ENCODE assay signal across 18 cellular contexts in the genomic region with DNA sequence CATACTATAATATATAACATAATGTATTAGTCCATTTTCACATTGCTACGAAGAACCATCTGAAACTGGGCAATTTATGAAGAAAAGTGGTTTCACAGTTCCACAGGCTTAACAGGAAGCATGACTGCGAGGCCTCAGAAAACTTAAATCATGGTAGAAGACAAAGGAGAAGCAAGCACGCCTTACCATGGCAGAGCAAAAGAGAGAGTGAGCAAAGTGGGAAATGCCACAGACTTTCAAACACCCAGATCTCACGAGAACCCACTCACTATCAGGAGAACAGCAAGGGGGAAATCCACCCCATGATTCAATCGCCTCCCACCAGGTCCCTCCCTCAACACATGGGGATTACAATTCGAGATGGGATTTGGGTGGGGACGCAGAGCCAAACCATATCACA. TPM values are rescaled to one million over a fixed set of nuclear protein-coding genes. Genes with fewer than 3 reads are reported as not detected.
DNase-seq lines count a peak whose midpoint lies in the region; ATAC-seq, FAIRE-seq and TF ChIP-seq lines count a peak whose summit lies in the region.
"Had no signal": no experiment of that assay in that cellular context is flagged by ENCODE, and none has a peak within 500 bp of the region (broad histone marks: within the 10 kb centered on the region; RNA-seq: fewer than 3 reads in every experiment).

No MANE protein-coding gene starts in this region.

- H2AK5ac ChIP-seq in H1 (ENCODE audit: low read depth, low read length) = no peak overlapping the region
- H2AK5ac ChIP-seq in mesenchymal stem cell (ENCODE audit: low read length, severe bottlenecking) = no peak overlapping the region

- H4K91ac ChIP-seq in H1 (replicated peaks; ENCODE audit: insufficient read length, low read length) (no peak overlapping the region), mesenchymal stem cell (ENCODE audit: low read length) (peak overlapping the region; percentile 39)

- H2BK20ac ChIP-seq in H1 (ENCODE audit: low read length) = no peak overlapping the region

- H3K18ac ChIP-seq in H1 (ENCODE audit: extremely low read depth, low read length) (no peak overlapping the region), mesenchymal stem cell (ENCODE audit: low read depth in 1 of 2, low read length in 2 of 2) (no peak overlapping the region)

- no peak for TF ChIP-seq EP300 in K562 (IDR thresholded peaks at IDR 0.05; ENCODE audit: low read length)
- TF ChIP-seq EP300 in H1 (IDR thresholded peaks at IDR 0.05; ENCODE audit: borderline replicate concordance in 1 of 2, low read depth in 2 of 2, low read length in 2 of 2) = no peak

- ATAC-seq in K562 (peak; percentile 20; the same call in 1 of the 3 replicates), GM21723 (IDR thresholded peaks at IDR 0.05; ENCODE audit: unreplicated experiment) (no peak)
- ATAC-seq: GM12878 had no signal

- H3K4me3 Mint-ChIP-seq in progenitor cell of endocrine pancreas (ENCODE audit: low read depth) = no peak overlapping the region
- H3K4me3 Mint-ChIP-seq: CD4-positive, alpha-beta memory T cell; GM23338 had no signal

- H2BK12ac ChIP-seq in H1 (ENCODE audit: low read depth, low read length) (no peak overlapping the region), mesenchymal stem cell (ENCODE audit: low read length in 2 of 2) (no peak overlapping the region)

- in situ Hi-C loops in K562 (cut with MboI) = no loop called here

- H3K79me1 ChIP-seq in H1 (ENCODE audit: low read depth, low read length) = no peaks in the 10 kb centered on the region
- peaks cover 8% of the 10 kb centered on the region for H3K79me1 ChIP-seq in mesenchymal stem cell (replicated peaks; ENCODE audit: low read length, poor library complexity, severe bottlenecking)

- H2AFZ ChIP-seq in K562 (ENCODE audit: low read depth, low read length) = no peak overlapping the region
- H2AFZ ChIP-seq in H1 (ENCODE audit: low read length) = no peak overlapping the region
- H2AFZ ChIP-seq in mesenchymal stem cell (ENCODE audit: low read depth, low read length) = no peak overlapping the region
- H2AFZ ChIP-seq: GM23338 had no signal

- H3K23me2 ChIP-seq in H1 (ENCODE audit: low read depth, low read length) = no peaks in the 10 kb centered on the region

- H4K5ac ChIP-seq in H1 (ENCODE audit: insufficient read length, low read depth, low read length) = no peak overlapping the region

- H4K20me1 ChIP-seq in K562 (replicated peaks; ENCODE audit: control insufficient read depth, insufficient read depth, low read length) (no peaks in the 10 kb centered on the region), H1 (replicated peaks in 1 of 2; ENCODE audit: control insufficient read depth in 1 of 2, insufficient read depth in 2 of 2, low read length in 2 of 2) (no peaks in the 10 kb centered on the region)

- CTCF ChIA-PET in K562 (lab: Yijun Ruan, JAX; ENCODE audit: low intra/inter-chr PET ratio) (no interaction called here), H1 (lab: Charles Lee; ENCODE audit: partially characterized antibody) (no interaction called here)

- TF ChIP-seq POLR2A in K562 (conservative IDR thresholded peaks at IDR 0.05) = no peak
- TF ChIP-seq POLR2A in H1 (IDR thresholded peaks at IDR 0.05; ENCODE audit: control extremely low read depth in 1 of 2, low read depth in 2 of 2, low read length in 2 of 2) = no peak

- H3K36me3 Mint-ChIP-seq in progenitor cell of endocrine pancreas (ENCODE audit: insufficient read depth) = peaks cover 17% of the 10 kb centered on the region

- no peak overlapping the region for H2BK120ac ChIP-seq in H1 (replicated peaks; ENCODE audit: low read depth, low read length)
- no peak overlapping the region for H2BK120ac ChIP-seq in mesenchymal stem cell (ENCODE audit: low read depth, low read length)

- H3K14ac ChIP-seq in H1 (ENCODE audit: insufficient read length) = no peak overlapping the region
- H3K14ac ChIP-seq in mesenchymal stem cell (ENCODE audit: low read length in 2 of 2) = no peak overlapping the region

- H3K9me1 ChIP-seq in K562 (ENCODE audit: control insufficient read depth, insufficient read depth, low read length) = no peaks in the 10 kb centered on the region

- TF ChIP-seq CTCF in K562 (IDR thresholded peaks at IDR 0.05 in 2 of 3, conservative IDR thresholded peaks at IDR 0.05 in 1 of 3; ENCODE audit: insufficient read depth in 2 of 3, low read depth in 1 of 3, low read length in 3 of 3) (no peak), H1 (IDR thresholded peaks at IDR 0.05; ENCODE audit: control extremely low read depth in 1 of 3, insufficient read depth in 1 of 3, low read depth in 1 of 3, low read length in 3 of 3) (no peak), progenitor cell of endocrine pancreas (IDR thresholded peaks at IDR 0.05; ENCODE audit: unreplicated experiment) (no peak)

- intact Hi-C loops in K562 (cut with micrococcal nuclease) = no loop called here

- H3K4me3 ChIP-seq in K562 (no peak overlapping the region), H1 (ENCODE audit: extremely low read depth in 1 of 4, insufficient read depth in 2 of 4, low read depth in 3 of 4, low read length in 4 of 4) (no peak overlapping the region), mesenchymal stem cell (ENCODE audit: insufficient read depth in 1 of 2, low read depth in 1 of 2, low read length in 2 of 2) (no peak overlapping the region)
- H3K4me3 ChIP-seq: GM12878, GM23338 had no signal

- no peak overlapping the region for H3K23ac ChIP-seq in H1 (ENCODE audit: insufficient read length)
- no peak overlapping the region for H3K23ac ChIP-seq in mesenchymal stem cell (ENCODE audit: low read length in 2 of 2)

- FAIRE-seq in K562 (lab: Jason Lieb, UNC) (no peak), H1 (lab: Jason Lieb, UNC) (peak; percentile 48)
- FAIRE-seq: H54 had no signal

- H3K9me3 Mint-ChIP-seq in progenitor cell of endocrine pancreas (ENCODE audit: low read depth) = peaks cover 20% of the 10 kb centered on the region
- H3K9me3 Mint-ChIP-seq: GM23338 had no signal

- no peak for TF ChIP-seq RAD21 in K562 (CRISPR knock-in tag; conservative IDR thresholded peaks at IDR 0.05 in 1 of 2, IDR thresholded peaks at IDR 0.05 in 1 of 2)
- no peak for TF ChIP-seq RAD21 in H1 (IDR thresholded peaks at IDR 0.05 in 1 of 2, conservative IDR thresholded peaks at IDR 0.05 in 1 of 2; ENCODE audit: low read depth in 2 of 2, low read length in 2 of 2)

- H4K8ac ChIP-seq in H1 (ENCODE audit: extremely low read depth, insufficient read depth, low read length) (no peak overlapping the region), mesenchymal stem cell (ENCODE audit: low read length) (no peak overlapping the region)

- BruUV-seq in K562 (replicated peaks; lab: Mats Ljungman, UMichigan) = no TSS peak

- H3K27me3 Mint-ChIP-seq in progenitor cell of endocrine pancreas = no peaks in the 10 kb centered on the region
- H3K27me3 Mint-ChIP-seq: CD4-positive, alpha-beta memory T cell had no signal

- H3K27ac Mint-ChIP-seq in progenitor cell of endocrine pancreas = peak overlapping the region; percentile 10
- H3K27ac Mint-ChIP-seq: CD4-positive, alpha-beta memory T cell; GM23338 had no signal

- H2BK15ac ChIP-seq in H1 (ENCODE audit: low read length) = no peak overlapping the region
- H2BK15ac ChIP-seq in mesenchymal stem cell (ENCODE audit: low read depth, poor library complexity, severe bottlenecking) = no peak overlapping the region

- no peak overlapping the region for H2BK5ac ChIP-seq in H1 (ENCODE audit: low read depth, low read length)
- no peak overlapping the region for H2BK5ac ChIP-seq in mesenchymal stem cell (ENCODE audit: low read depth, low read length, poor library complexity, severe bottlenecking)

- no peaks in the 10 kb centered on the region; a peak in 1 of 5 replicates for H3K4me1 ChIP-seq in K562 (replicated peaks in 1 of 2; ENCODE audit: control insufficient read depth in 2 of 2, insufficient read depth in 2 of 2, low read length in 2 of 2)
- no peaks in the 10 kb centered on the region for H3K4me1 ChIP-seq in H1 (replicated peaks in 1 of 4; ENCODE audit: control insufficient read depth in 3 of 4, insufficient read depth in 4 of 4, low read length in 3 of 4)
- no peaks in the 10 kb centered on the region for H3K4me1 ChIP-seq in mesenchymal stem cell (ENCODE audit: control insufficient read depth, insufficient read depth, low read depth, low read length)

- H3K9ac ChIP-seq in K562 (ENCODE audit: insufficient read depth in 1 of 2, low read depth in 2 of 2, low read length in 2 of 2) = no peak overlapping the region
- no peak overlapping the region for H3K9ac ChIP-seq in H1 (replicated peaks in 1 of 4; ENCODE audit: extremely low read depth in 1 of 4, low read depth in 3 of 4, low read length in 3 of 4)
- no peak overlapping the region for H3K9ac ChIP-seq in mesenchymal stem cell (ENCODE audit: low read length)

- no peak for DNase-seq in K562 (ENCODE audit: extremely low read depth in 1 of 4, low spot score in 3 of 4)
- no peak for DNase-seq in H1 (ENCODE audit: low read depth in 1 of 2, low spot score in 2 of 2)
- no peak for DNase-seq in mesenchymal stem cell
- no peak for DNase-seq in progenitor cell of endocrine pancreas (ENCODE audit: low spot score, unreplicated experiment)
- DNase-seq in stimulated activated naive CD4-positive, alpha-beta T cell treated with Interleukin-2 at 50 U/mL for 16 hours (lab: John Stamatoyannopoulos, UW) = no peak
- no peak for DNase-seq in SW 1271 (lab: John Stamatoyannopoulos, UW)
- DNase-seq: C1 segment of cervical spinal cord; Calu3; CD4-positive, alpha-beta memory T cell; COR-L47; DMS79; EL; GDM1; HCEC 1CT had no signal

- H3K4me2 ChIP-seq in K562 (ENCODE audit: insufficient read depth, low read length) (no peak overlapping the region), H1 (ENCODE audit: insufficient read depth in 1 of 2, low read depth in 2 of 2, low read length in 2 of 2) (no peak overlapping the region), mesenchymal stem cell (ENCODE audit: low read length, poor library complexity, severe bottlenecking) (no peak overlapping the region)
- H3K4me2 ChIP-seq: GM23338 had no signal

- H3K79me2 ChIP-seq in K562 (ENCODE audit: control insufficient read depth, insufficient read depth, low read length) (no peaks in the 10 kb centered on the region; the same call in 1 of the 3 replicates), H1 (ENCODE audit: control insufficient read depth in 1 of 2, insufficient read depth in 2 of 2, low read length in 2 of 2) (no peaks in the 10 kb centered on the region)

- peaks cover 3% of the 10 kb centered on the region; the same call in 1 of the 3 replicates for H3K36me3 ChIP-seq in K562 (ENCODE audit: control insufficient read depth, insufficient read depth, low read length)
- peaks cover 0 to 4% (median 0%) of the 10 kb centered on the region in 4 experiments; a peak in 2 of 8 replicates for H3K36me3 ChIP-seq in H1 (ENCODE audit: control insufficient read depth in 2 of 4, insufficient read depth in 4 of 4, low read length in 3 of 4)
- peaks cover 0 to 9% of the 10 kb centered on the region in 2 experiments for H3K36me3 ChIP-seq in mesenchymal stem cell (ENCODE audit: control insufficient read depth in 1 of 2, insufficient read depth in 2 of 2, low read depth in 1 of 2, low read length in 2 of 2)

- H3K4me1 Mint-ChIP-seq in progenitor cell of endocrine pancreas (ENCODE audit: low read depth) = no peaks in the 10 kb centered on the region

- WGBS in K562 (ENCODE audit: insufficient coverage, low coverage, missing lambda C conversion rate) = 77% methylated on average over 7 of the region's 7 CpGs
- 90% methylated on average over 7 of the region's 7 CpGs; no CpG with 5 or more reads in 1 of the 2 experiments for WGBS in H1 (ENCODE audit: extremely low coverage in 1 of 2, insufficient coverage in 1 of 2, insufficient read length in 1 of 2, insufficient replicate concordance in 2 of 2, low coverage in 1 of 2, low lambda C conversion rate in 2 of 2, missing lambda C conversion rate in 1 of 2), 2 experiments
- WGBS in mesenchymal stem cell = 98% methylated on average over 5 of the region's 7 CpGs

- H3K4ac ChIP-seq in H1 (replicated peaks; ENCODE audit: insufficient read length, low read depth, low read length) (no peak overlapping the region), mesenchymal stem cell (ENCODE audit: low read depth in 1 of 2, low read length in 2 of 2) (no peak overlapping the region)

- H3K27me3 ChIP-seq in K562 (ENCODE audit: control insufficient read depth in 2 of 2, insufficient read depth in 2 of 2, low read length in 2 of 2) (no peaks in the 10 kb centered on the region), H1 (replicated peaks in 1 of 4; ENCODE audit: control insufficient read depth in 3 of 4, extremely low read depth in 1 of 4, insufficient read depth in 3 of 4, low read length in 3 of 4) (no peaks in the 10 kb centered on the region), mesenchymal stem cell (ENCODE audit: control insufficient read depth in 1 of 2, insufficient read depth in 1 of 2, low read length in 2 of 2) (no peaks in the 10 kb centered on the region)

- POLR2A ChIA-PET in K562 (lab: Yijun Ruan, JAX) = no interaction called here
- POLR2A ChIA-PET in H1 (lab: Charles Lee; ENCODE audit: partially characterized antibody) = interaction anchor here (1.2 kb wide), 1 partner anchor 23 kb away, joined by 3 read pairs; the partner anchor contains the start of genes PIGN and RELCH

- no peaks in the 10 kb centered on the region; the same call in none of the 2 replicates for H3K9me3 ChIP-seq in K562 (replicated peaks; ENCODE audit: control insufficient read depth, insufficient read depth, low read depth, low read length)
- peaks cover 0 to 2% of the 10 kb centered on the region in 2 experiments; a peak in 1 of 4 replicates for H3K9me3 ChIP-seq in H1 (ENCODE audit: insufficient read depth in 2 of 2, low read depth in 1 of 2, low read length in 1 of 2)
- H3K9me3 ChIP-seq in mesenchymal stem cell (ENCODE audit: control insufficient read depth, low read length) = no peaks in the 10 kb centered on the region

- H3K27ac ChIP-seq in K562 (ENCODE audit: extremely low read depth, low read depth, low read length) (peak overlapping the region; percentile 26; the same call in 1 of the 3 replicates), H1 (ENCODE audit: low read depth, low read length) (no peak overlapping the region), mesenchymal stem cell (ENCODE audit: low read length, poor library complexity, severe bottlenecking) (no peak overlapping the region)

- no peak overlapping the region for H3K56ac ChIP-seq in H1 (replicated peaks; ENCODE audit: insufficient read length, low read depth, low read length)

RNA-seq across cellular contexts. Expression of gene PIGN, which starts 22.6 kb away (rescaled TPM):
- 60.2 and 142 TPM in 2 replicates for total RNA-seq in K562 (2011; cell fraction: chromatin; rRNA removed; ENCODE audit: low replicate concordance)
- 26.5 and 31.6 TPM in 2 replicates for total RNA-seq in K562 (2011; cell fraction: nucleolus; rRNA removed)
- total RNA-seq in K562 (2011; cell fraction: nucleoplasm; rRNA removed) = 64.9 and 92.9 TPM in 2 replicates
- 12.3 and 17.3 TPM in 2 replicates for total RNA-seq in K562 (2014; rRNA removed)
- 24.8 and 28.4 TPM in 2 replicates for total RNA-seq in K562 (2014; rRNA removed; fragmentation: Illumina TruSeq; extraction: Trizol)
- total RNA-seq in K562 (2015; rRNA removed; fragmentation: Illumina TruSeq; extraction: Trizol) = 17.1 and 20.4 TPM in 2 replicates
- total RNA-seq in K562 (2021) = 20.6 and 22.7 TPM in 2 replicates
- 20.6 and 25.6 TPM in 2 replicates for polyA plus RNA-seq in K562 (2011; rRNA removed)
- polyA plus RNA-seq in K562 (2011; cell fraction: cytosol; rRNA removed) = 4.5 and 17.6 TPM in 2 replicates
- 11.0 and 14.0 TPM in 2 replicates for polyA plus RNA-seq in K562 (2011; cell fraction: nucleus; rRNA removed)
- 10.4 and 11.0 TPM in 2 replicates for polyA plus RNA-seq in K562 (2012)
- polyA plus RNA-seq in K562 (2014; fragmentation: Illumina TruSeq; extraction: Trizol) = 9.9 TPM in 2 replicates
- polyA plus RNA-seq in K562 (2014; fragmentation: Nextera tagmentation; extraction: Ambion mirVana) = 10 to 100 TPM; 14.6 to 15.2 TPM
- polyA plus RNA-seq in K562 (2014; rRNA removed) = 11.3 and 12.3 TPM in 2 replicates
- polyA minus RNA-seq in K562 (2011; rRNA and poly(A)+ RNA removed) = 131 and 146 TPM in 2 replicates
- 15.7 and 16.8 TPM in 2 replicates for polyA minus RNA-seq in K562 (2011; cell fraction: cytosol; rRNA and poly(A)+ RNA removed)
- 52.0 and 80.2 TPM in 2 replicates for polyA minus RNA-seq in K562 (2011; cell fraction: nucleus; rRNA and poly(A)+ RNA removed)
- total RNA-seq in H1 (2021; fragmentation: NEBNext Ultra II Directional; extraction: Animal tissue kit (Norgen Biotek cat#: 25700)) = 26.2 and 26.3 TPM in 2 replicates
- polyA plus RNA-seq in H1 (2011; rRNA removed) = 11.3 and 20.9 TPM in 2 replicates
- 12.7 TPM for polyA plus RNA-seq in H1 (2011; cell fraction: cytosol; rRNA removed)
- 5.3 TPM for polyA plus RNA-seq in H1 (2011; cell fraction: nucleus; rRNA removed)
- 9.4 to 13.6 TPM (median 10.9 TPM) in 4 replicates for polyA plus RNA-seq in H1 (2012, experiment 1 of 2)
- polyA plus RNA-seq in H1 (2012, experiment 2 of 2) = 1.9 TPM
- 16.6 TPM for polyA plus RNA-seq in H1 (2013, experiment 1 of 2)
- polyA plus RNA-seq in H1 (2013, experiment 2 of 2) = 19.7 TPM
- polyA minus RNA-seq in H1 (2011; rRNA and poly(A)+ RNA removed) = 76.1 and 77.3 TPM in 2 replicates
- 16.5 TPM for polyA minus RNA-seq in H1 (2011; cell fraction: cytosol; rRNA and poly(A)+ RNA removed)
- 71.4 TPM for polyA minus RNA-seq in H1 (2011; cell fraction: nucleus; rRNA and poly(A)+ RNA removed)
- polyA plus RNA-seq in mesenchymal stem cell (2013, experiment 1 of 2) = 11.7 TPM
- 12.8 TPM for polyA plus RNA-seq in mesenchymal stem cell (2013, experiment 2 of 2)
- 34.9 and 35.9 TPM in 2 replicates for total RNA-seq in progenitor cell of endocrine pancreas

RNA-seq across cellular contexts. Expression of gene RELCH, which starts 22.8 kb away (rescaled TPM):
- 30.6 and 57.6 TPM in 2 replicates for total RNA-seq in K562 (2011; cell fraction: chromatin; rRNA removed; ENCODE audit: low replicate concordance)
- 17.1 and 20.7 TPM in 2 replicates for total RNA-seq in K562 (2011; cell fraction: nucleolus; rRNA removed)
- total RNA-seq in K562 (2011; cell fraction: nucleoplasm; rRNA removed) = 25.0 and 26.9 TPM in 2 replicates
- total RNA-seq in K562 (2014; rRNA removed) (7.6 and 8.2 TPM in 2 replicates), K562 (2014; rRNA removed; fragmentation: Illumina TruSeq; extraction: Trizol) (12.2 and 13.3 TPM in 2 replicates), K562 (2015; rRNA removed; fragmentation: Illumina TruSeq; extraction: Trizol) (13.6 and 15.3 TPM in 2 replicates), K562 (2021) (9.1 and 10.1 TPM in 2 replicates), progenitor cell of endocrine pancreas (34.7 and 39.4 TPM in 2 replicates)
- polyA plus RNA-seq in K562 (2011; rRNA removed) (9.6 and 10.4 TPM in 2 replicates), K562 (2014; fragmentation: Illumina TruSeq; extraction: Trizol) (6.6 and 8.3 TPM in 2 replicates), K562 (2014; fragmentation: Nextera tagmentation; extraction: Ambion mirVana) (1 to 10 TPM; 1.4 to 2.0 TPM), K562 (2014; rRNA removed) (4.2 and 4.3 TPM in 2 replicates), H1 (2011; rRNA removed) (7.3 and 8.6 TPM in 2 replicates)
- 1.9 and 2.0 TPM in 2 replicates for polyA plus RNA-seq in K562 (2011; cell fraction: cytosol; rRNA removed)
- polyA plus RNA-seq in K562 (2011; cell fraction: nucleus; rRNA removed) = 34.2 and 35.4 TPM in 2 replicates
- 4.5 and 7.1 TPM in 2 replicates for polyA plus RNA-seq in K562 (2012)
- polyA minus RNA-seq in K562 (2011; rRNA and poly(A)+ RNA removed) = 51.0 and 52.5 TPM in 2 replicates
- polyA minus RNA-seq in K562 (2011; cell fraction: cytosol; rRNA and poly(A)+ RNA removed) = 10.3 and 11.6 TPM in 2 replicates
- polyA minus RNA-seq in K562 (2011; cell fraction: nucleus; rRNA and poly(A)+ RNA removed) = 62.6 and 109 TPM in 2 replicates
- 26.9 and 27.4 TPM in 2 replicates for total RNA-seq in H1 (2021; fragmentation: NEBNext Ultra II Directional; extraction: Animal tissue kit (Norgen Biotek cat#: 25700))
- polyA plus RNA-seq in H1 (2011; cell fraction: cytosol; rRNA removed) = 10.4 TPM
- 17.2 TPM for polyA plus RNA-seq in H1 (2011; cell fraction: nucleus; rRNA removed)
- polyA plus RNA-seq in H1 (2012, experiment 1 of 2) = 14.0 to 20.0 TPM (median 18.8 TPM) in 4 replicates
- 0.73 TPM for polyA plus RNA-seq in H1 (2012, experiment 2 of 2)
- polyA plus RNA-seq in H1 (2013, experiment 1 of 2) = 14.1 TPM
- 14.3 TPM for polyA plus RNA-seq in H1 (2013, experiment 2 of 2)
- polyA minus RNA-seq in H1 (2011; rRNA and poly(A)+ RNA removed) = 94.5 and 96.5 TPM in 2 replicates
- polyA minus RNA-seq in H1 (2011; cell fraction: cytosol; rRNA and poly(A)+ RNA removed) = 24.4 TPM
- 132 TPM for polyA minus RNA-seq in H1 (2011; cell fraction: nucleus; rRNA and poly(A)+ RNA removed)
- polyA plus RNA-seq in mesenchymal stem cell (2013, experiment 1 of 2) = 11.8 TPM
- 12.6 TPM for polyA plus RNA-seq in mesenchymal stem cell (2013, experiment 2 of 2)
